10 cellular contexts compared by ENCODE assay signal in the genomic region with DNA sequence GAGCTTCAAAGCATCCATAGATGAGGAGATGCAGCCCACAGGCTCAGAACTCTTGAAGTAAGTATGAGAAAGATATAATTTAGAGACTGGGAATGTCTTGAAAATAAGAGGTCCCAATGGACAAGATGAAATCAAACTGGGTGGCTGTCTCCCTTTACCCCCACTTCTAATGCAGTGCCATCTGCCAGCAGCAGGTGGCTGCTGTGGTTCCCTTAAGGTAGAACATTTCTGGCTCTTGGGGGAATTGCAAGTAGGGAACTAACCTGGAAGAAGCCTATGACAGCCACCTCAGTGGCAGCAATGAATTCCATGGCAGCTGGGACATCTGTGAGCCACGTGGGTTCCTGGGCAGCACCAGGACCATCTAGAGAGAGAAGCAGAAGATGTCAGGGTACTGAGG. TPM values are rescaled to one million over a fixed set of nuclear protein-coding genes. Genes with fewer than 3 reads are reported as not detected.
DNase-seq lines count a peak whose midpoint lies in the region; ATAC-seq lines count a peak whose summit lies in the region.
"Had no signal": no experiment of that assay in that cellular context is flagged by ENCODE, and none has a peak within 500 bp of the region (broad histone marks: within the 10 kb centered on the region; RNA-seq: fewer than 3 reads in every experiment).

No MANE protein-coding gene starts in this region.

- no peak overlapping the region for H3K4me3 Mint-ChIP-seq in activated T-cell treated with anti-CD3 and anti-CD28 coated beads, Interleukin-2, amount 50 U/mL, for 24 hours
- no peak overlapping the region for H3K4me3 Mint-ChIP-seq in activated naive CD8-positive, alpha-beta T cell treated with anti-CD3 and anti-CD28 coated beads for 36 hours
- no peak overlapping the region for H3K4me3 Mint-ChIP-seq in stimulated activated effector memory CD8-positive, alpha-beta T cell treated with anti-CD3 and anti-CD28 coated beads, Interleukin-12 subunit alpha, Interleukin-12 subunit beta, amount 100 ng/mL, for 72 hours

- H3K27ac Mint-ChIP-seq in activated T-cell treated with anti-CD3 and anti-CD28 coated beads, Interleukin-2, amount 50 U/mL, for 24 hours = peak overlapping the region; percentile 48
- peak overlapping the region; percentile 36 for H3K27ac Mint-ChIP-seq in activated naive CD8-positive, alpha-beta T cell treated with anti-CD3 and anti-CD28 coated beads for 36 hours
- peak overlapping the region; percentile 76 for H3K27ac Mint-ChIP-seq in stimulated activated effector memory CD8-positive, alpha-beta T cell treated with anti-CD3 and anti-CD28 coated beads, Interleukin-12 subunit alpha, Interleukin-12 subunit beta, amount 100 ng/mL, for 72 hours

- no peaks in the 10 kb centered on the region for H3K27me3 Mint-ChIP-seq in activated T-cell treated with anti-CD3 and anti-CD28 coated beads, Interleukin-2, amount 50 U/mL, for 24 hours
- H3K27me3 Mint-ChIP-seq in activated naive CD8-positive, alpha-beta T cell treated with anti-CD3 and anti-CD28 coated beads for 36 hours = no peaks in the 10 kb centered on the region

- DNase-seq in activated T-cell treated with anti-CD3 and anti-CD28 coated beads, Interleukin-2, amount 50 U/mL, for 24 hours = no peak
- DNase-seq in activated T-cell treated with anti-CD3 and anti-CD28 coated beads for 4 hours (no peak), cortex of kidney (lab: John Stamatoyannopoulos, UW) (no peak), NCI-H748 treated with DMSO at 0.1 percent for 48 hours (lab: John Stamatoyannopoulos, UW) (no peak), H4 (ENCODE audit: low spot score) (no peak)
- DNase-seq in activated naive CD8-positive, alpha-beta T cell treated with anti-CD3 and anti-CD28 coated beads for 36 hours = no peak
- no peak for DNase-seq in stimulated activated effector memory CD8-positive, alpha-beta T cell treated with anti-CD3 and anti-CD28 coated beads, Interleukin-12 subunit alpha, Interleukin-12 subunit beta, amount 100 ng/mL, for 72 hours (ENCODE audit: low spot score in 2 of 2)
- DNase-seq: aorta had no signal

- ATAC-seq in HG03571 (IDR thresholded peaks at IDR 0.05; ENCODE audit: unreplicated experiment) = peak; percentile 48
- peak; percentile 65 for ATAC-seq in stimulated activated effector memory CD8-positive, alpha-beta T cell treated with anti-CD3 and anti-CD28 coated beads, Interleukin-12 subunit alpha, Interleukin-12 subunit beta, amount 100 ng/mL, for 72 hours

- peaks cover 52% of the 10 kb centered on the region for H3K4me1 Mint-ChIP-seq in activated T-cell treated with anti-CD3 and anti-CD28 coated beads, Interleukin-2, amount 50 U/mL, for 24 hours (ENCODE audit: low read depth)
- H3K4me1 Mint-ChIP-seq in activated naive CD8-positive, alpha-beta T cell treated with anti-CD3 and anti-CD28 coated beads for 36 hours = peaks cover 48% of the 10 kb centered on the region
- peaks cover 30% of the 10 kb centered on the region for H3K4me1 Mint-ChIP-seq in stimulated activated effector memory CD8-positive, alpha-beta T cell treated with anti-CD3 and anti-CD28 coated beads, Interleukin-12 subunit alpha, Interleukin-12 subunit beta, amount 100 ng/mL, for 72 hours

- no peaks in the 10 kb centered on the region for H3K9me3 Mint-ChIP-seq in activated T-cell treated with anti-CD3 and anti-CD28 coated beads, Interleukin-2, amount 50 U/mL, for 24 hours
- peaks cover 6% of the 10 kb centered on the region for H3K9me3 Mint-ChIP-seq in activated naive CD8-positive, alpha-beta T cell treated with anti-CD3 and anti-CD28 coated beads for 36 hours
- no peaks in the 10 kb centered on the region for H3K9me3 Mint-ChIP-seq in stimulated activated effector memory CD8-positive, alpha-beta T cell treated with anti-CD3 and anti-CD28 coated beads, Interleukin-12 subunit alpha, Interleukin-12 subunit beta, amount 100 ng/mL, for 72 hours

- H3K36me3 Mint-ChIP-seq in activated T-cell treated with anti-CD3 and anti-CD28 coated beads, Interleukin-2, amount 50 U/mL, for 24 hours (ENCODE audit: low read depth) = peaks cover 88% of the 10 kb centered on the region
- H3K36me3 Mint-ChIP-seq in activated naive CD8-positive, alpha-beta T cell treated with anti-CD3 and anti-CD28 coated beads for 36 hours = peaks cover 75% of the 10 kb centered on the region
- H3K36me3 Mint-ChIP-seq in stimulated activated effector memory CD8-positive, alpha-beta T cell treated with anti-CD3 and anti-CD28 coated beads, Interleukin-12 subunit alpha, Interleukin-12 subunit beta, amount 100 ng/mL, for 72 hours = peaks cover 76% of the 10 kb centered on the region

RNA-seq across cellular contexts. Expression of a gene that starts 0.6 kb away (rescaled TPM):
- total RNA-seq in activated naive CD8-positive, alpha-beta T cell treated with anti-CD3 and anti-CD28 coated beads for 36 hours = 1 to 10 TPM; 1.3 to 1.6 TPM
- not detected in 2 replicates for total RNA-seq in H4 (2014; rRNA removed; shearing (Covaris generic))

RNA-seq across cellular contexts. Expression of a gene that starts 23.7 kb away (rescaled TPM):
- total RNA-seq in activated naive CD8-positive, alpha-beta T cell treated with anti-CD3 and anti-CD28 coated beads for 36 hours = 100 to 1,000 TPM; 652 to 665 TPM
- total RNA-seq in H4 (2014; rRNA removed; shearing (Covaris generic)) = 5.8 and 15.1 TPM in 2 replicates

RNA-seq across cellular contexts. Expression of a gene that starts 35.2 kb away (rescaled TPM):
- not detected for total RNA-seq in activated naive CD8-positive, alpha-beta T cell treated with anti-CD3 and anti-CD28 coated beads for 36 hours
- total RNA-seq in H4 (2014; rRNA removed; shearing (Covaris generic)) = not detected in 2 replicates
- total RNA-seq: aorta, pulmonary artery endothelial cell had no signal

RNA-seq across cellular contexts. Expression of a gene that starts 52.0 kb away (rescaled TPM):
- not detected for total RNA-seq in activated naive CD8-positive, alpha-beta T cell treated with anti-CD3 and anti-CD28 coated beads for 36 hours
- total RNA-seq in H4 (2014; rRNA removed; shearing (Covaris generic)) = 40.0 and 42.8 TPM in 2 replicates

Comparison
In these comparisons a context has a peak if more than half of its experiments do, and no peak if none do; other contexts are left out.
1. RNA of a gene that starts 23.7 kb away (total RNA-seq): 652 to 665 TPM in activated naive CD8-positive, alpha-beta T cell treated with anti-CD3 and anti-CD28 coated beads for 36 hours; 5.8 to 15.1 TPM in H4; every median in the first group is over 10 times any median in the second.
2. Peak in every context shown above with its lines, with median percentiles within 50 percentile points of each other: H3K27ac Mint-ChIP-seq.